Comparison of ENCODE assay signal across 8 cellular contexts in the genomic region with DNA sequence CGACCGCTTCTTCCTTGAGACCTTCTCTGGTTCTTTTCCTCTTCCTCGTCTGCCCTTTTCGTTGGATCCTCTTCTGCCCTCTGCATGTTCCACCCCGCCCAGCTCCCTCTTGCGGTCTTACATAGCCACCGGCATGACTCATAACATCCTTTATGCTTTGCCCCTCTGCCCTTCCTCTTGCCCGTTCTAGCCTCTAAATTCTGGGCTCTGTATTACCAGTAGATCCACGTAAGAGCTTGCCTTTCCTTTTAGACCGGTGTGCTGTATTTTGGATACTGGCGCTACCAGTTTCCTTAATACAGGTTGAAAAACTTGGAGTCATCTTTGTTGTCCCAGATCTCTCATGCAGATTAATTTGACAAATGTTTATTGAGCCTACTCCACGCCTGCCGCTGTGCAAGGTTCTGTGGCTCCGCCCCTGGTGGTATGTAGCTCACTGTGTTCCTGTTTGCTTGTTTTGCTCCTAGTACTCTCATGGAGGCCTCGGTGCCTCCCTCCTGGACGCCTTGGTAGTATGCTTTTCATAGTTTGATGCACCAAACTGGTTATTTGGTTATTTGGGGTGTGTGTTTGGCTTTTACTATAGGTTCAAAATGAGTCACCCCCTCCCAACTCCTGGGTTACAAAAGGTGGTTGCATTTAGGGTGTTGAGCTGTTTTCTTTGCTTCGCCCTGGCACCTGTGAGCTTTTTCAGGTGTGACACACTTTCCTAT. TPM values are rescaled to one million over a fixed set of nuclear protein-coding genes. Genes with fewer than 3 reads are reported as not detected.
A peak's percentile ranks its signal among the peaks of the same experiment; 100 is the strongest.
DNase-seq lines count a peak whose midpoint lies in the region; TF ChIP-seq lines count a peak whose summit lies in the region.

No MANE protein-coding gene starts in this region.

- H3K4me3 ChIP-seq in HFF-Myc (replicated peaks; ENCODE audit: low read depth, low read length), result peak overlapping the region; percentile 79
- peak overlapping the region; percentile 89 for H3K4me3 ChIP-seq in NB4 (ENCODE audit: low read depth, low read length)
- peak overlapping the region; percentile 60 for H3K4me3 ChIP-seq in astrocyte of the spinal cord (ENCODE audit: low read depth, low read length)
- peak overlapping the region; percentile 0 for H3K4me3 ChIP-seq in iPS-11a (ENCODE audit: low read depth, low read length)
- peak overlapping the region; percentile 89 to 99 (median 95) for H3K4me3 ChIP-seq in skeletal muscle tissue (ENCODE audit: low read length in 3 of 3)

- DNase-seq in GM04504 (ENCODE audit: low read depth) (peak; percentile 51), HFF-Myc (ENCODE audit: extremely low read depth, low read depth) (peak; percentile 68), NB4 (ENCODE audit: low read depth) (peak; percentile 97), T-helper 2 cell (peak; percentile 39 to 92 (median 70)), astrocyte of the spinal cord (ENCODE audit: low read depth, low spot score) (peak; percentile 78), NCI-H774 (lab: John Stamatoyannopoulos, UW) (no peak)

- peaks cover 20 to 30% (median 29%) of the 10 kb centered on the region in 3 donors for H3K36me3 ChIP-seq in skeletal muscle tissue (ENCODE audit: control insufficient read depth in 3 of 3, insufficient read depth in 3 of 3, low read length in 3 of 3)

- peak; percentile 51 for TF ChIP-seq POLR2A in NB4 (IDR thresholded peaks at IDR 0.05; ENCODE audit: extremely low read depth, insufficient read length)

- no peaks in the 10 kb centered on the region for H3K9me3 ChIP-seq in skeletal muscle tissue (ENCODE audit: control insufficient read depth in 3 of 3, low read length in 3 of 3)

- H3K9ac ChIP-seq in skeletal muscle tissue (ENCODE audit: low read depth in 1 of 3, low read length in 3 of 3), result peak overlapping the region; percentile 88 to 98 (median 90)

- H3K27me3 ChIP-seq in skeletal muscle tissue (ENCODE audit: control insufficient read depth in 3 of 3, insufficient read depth in 3 of 3, low read length in 3 of 3), result no peaks in the 10 kb centered on the region

- TF ChIP-seq CTCF in HFF-Myc (IDR thresholded peaks at IDR 0.05; ENCODE audit: low read depth, low read length, missing control alignments) (peak; percentile 52), NB4 (IDR thresholded peaks at IDR 0.05; ENCODE audit: low read depth, low read length) (peak; percentile 24), astrocyte of the spinal cord (IDR thresholded peaks at IDR 0.05; ENCODE audit: low read depth, low read length) (peak; percentile 41)

- in situ Hi-C loops in astrocyte of the spinal cord (cut with HindIII; ENCODE audit: low sequenced_read_pairs), result no loop called here

- peak overlapping the region; percentile 94 for H3K27ac ChIP-seq in skeletal muscle tissue (ENCODE audit: low read depth, low read length)

- peaks cover 29 to 38% (median 33%) of the 10 kb centered on the region in 3 donors for H3K4me1 ChIP-seq in skeletal muscle tissue (ENCODE audit: control insufficient read depth in 3 of 3, insufficient read depth in 3 of 3, low read length in 3 of 3)

RNA-seq across cellular contexts. Expression of a gene that starts 1.7 kb away (rescaled TPM):
- total RNA-seq in skeletal muscle tissue, result 65.2 TPM

RNA-seq across cellular contexts. Expression of a gene that starts 24.3 kb away (rescaled TPM):
- 38.1 TPM for total RNA-seq in skeletal muscle tissue

Comparison
In these comparisons a context has a peak if more than half of its experiments do, and no peak if none do; other contexts are left out.
1. H3K4me3 ChIP-seq: peak in every context shown above with its lines; median percentile 95 in skeletal muscle tissue; 89 in NB4; 79 in HFF-Myc; 60 in astrocyte of the spinal cord; 0 in iPS-11a.